24 cellular contexts compared by ENCODE assay signal in the genomic region with DNA sequence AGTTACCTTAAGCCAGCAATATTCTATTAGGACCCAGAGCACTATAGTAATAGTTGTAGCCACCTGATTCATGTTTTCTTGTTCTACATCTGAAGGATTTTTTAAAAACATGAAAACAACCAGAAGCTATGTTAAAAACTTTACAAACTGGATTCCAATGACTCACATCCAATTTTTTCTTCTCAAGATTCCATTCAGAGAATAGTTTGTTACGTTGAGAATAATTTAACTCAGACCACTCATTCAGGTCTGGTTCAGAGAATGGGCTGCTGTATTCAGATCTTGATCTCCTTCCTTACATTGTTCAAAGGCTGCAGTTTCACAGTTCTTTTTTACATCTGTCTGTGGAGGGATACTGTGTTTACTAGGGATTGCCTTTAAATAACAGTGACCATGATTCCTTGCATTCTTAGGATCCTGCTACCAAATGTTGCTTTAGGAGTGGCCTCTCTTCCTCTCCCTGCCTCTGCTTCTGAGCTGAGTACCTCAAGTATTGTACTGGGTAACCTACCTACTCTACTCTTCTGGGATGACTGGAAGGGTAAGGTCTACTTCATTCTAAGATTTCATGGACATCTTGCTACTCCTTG.
"Had no signal": no experiment of that assay in that cellular context is flagged by ENCODE, and none has a peak within 500 bp of the region (broad histone marks: within the 10 kb centered on the region; RNA-seq: fewer than 3 reads in every experiment).

No MANE protein-coding gene starts in this region.

- DNase-seq: activated CD4-positive, alpha-beta memory T cell treated with anti-CD3 and anti-CD28 coated beads, Interleukin-2, amount 10 ng/mL, durations not matched to agents 7 days and 5 days; activated CD4-positive, alpha-beta T cell treated with anti-CD3 and anti-CD28 coated beads for 1 hour; activated CD4-positive, alpha-beta T cell treated with anti-CD3 and anti-CD28 coated beads for 4 hours; activated CD4-positive, alpha-beta T cell treated with anti-CD3 and anti-CD28 coated beads, Interleukin-2, amount 10 ng/mL, durations not matched to agents 7 days and 5 days; activated CD4-positive, alpha-beta T cell treated with anti-CD3 and anti-CD28 coated beads, Interleukin-2, amount 50 U/mL, for 4 hours; activated CD8-positive, alpha-beta memory T cell treated with anti-CD3 and anti-CD28 coated beads, Interleukin-2, amount 50 U/mL, for 48 hours; activated gamma-delta T cell; activated naive CD4-positive, alpha-beta T cell; activated naive CD4-positive, alpha-beta T cell treated with anti-CD3 and anti-CD28 coated beads, Interleukin-2, amount 10 ng/mL, durations not matched to agents 7 days and 5 days; activated naive CD8-positive, alpha-beta T cell treated with anti-CD3 and anti-CD28 coated beads, Interleukin-2, amount 10 ng/mL, durations not matched to agents 7 days and 5 days; activated T-cell treated with anti-CD3 and anti-CD28 coated beads for 4 hours; activated T-cell treated with anti-CD3 and anti-CD28 coated beads, Interleukin-2, amount 50 U/mL, for 24 hours; activated T-cell treated with anti-CD3 and anti-CD28 coated beads, Interleukin-2, amount 50 U/mL, for 72 hours; anterior cingulate cortex; body of pancreas; caudate nucleus; effector CD8-positive, alpha-beta T cell; esophagus squamous epithelium; foreskin melanocyte; heart right ventricle; T-helper 2 cell had no signal

- H3K9me3 Mint-ChIP-seq: activated CD4-positive, alpha-beta T cell treated with anti-CD3 and anti-CD28 coated beads, Interleukin-2, amount 10 ng/mL, durations not matched to agents 7 days and 5 days; activated T-cell treated with anti-CD3 and anti-CD28 coated beads, Interleukin-2, amount 50 U/mL, for 24 hours had no signal

- H3K9me3 ChIP-seq: esophagus squamous epithelium, heart right ventricle had no signal

- H3K36me3 ChIP-seq: esophagus squamous epithelium, gastroesophageal sphincter, heart right ventricle had no signal

- H3K36me3 Mint-ChIP-seq: activated naive CD4-positive, alpha-beta T cell treated with anti-CD3 and anti-CD28 coated beads, Interleukin-2, amount 10 ng/mL, durations not matched to agents 7 days and 5 days; activated naive CD4-positive, alpha-beta T cell treated with anti-CD3 and anti-CD28 coated beads, Interleukin-2, amount 50 U/mL, for 72 hours; activated naive CD8-positive, alpha-beta T cell treated with anti-CD3 and anti-CD28 coated beads, Interleukin-2, amount 10 ng/mL, durations not matched to agents 7 days and 5 days had no signal

- H3K4me1 ChIP-seq: body of pancreas, esophagus squamous epithelium, gastroesophageal sphincter, heart right ventricle had no signal

- H3K27ac Mint-ChIP-seq: activated CD4-positive, alpha-beta memory T cell treated with anti-CD3 and anti-CD28 coated beads, Interleukin-2, amount 10 ng/mL, durations not matched to agents 7 days and 5 days; activated CD4-positive, alpha-beta T cell treated with anti-CD3 and anti-CD28 coated beads, Interleukin-2, amount 10 ng/mL, durations not matched to agents 7 days and 5 days; activated naive CD4-positive, alpha-beta T cell treated with anti-CD3 and anti-CD28 coated beads, Interleukin-2, amount 10 ng/mL, durations not matched to agents 7 days and 5 days; activated naive CD4-positive, alpha-beta T cell treated with anti-CD3 and anti-CD28 coated beads, Interleukin-2, amount 50 U/mL, for 72 hours; activated naive CD8-positive, alpha-beta T cell treated with anti-CD3 and anti-CD28 coated beads, Interleukin-2, amount 10 ng/mL, durations not matched to agents 7 days and 5 days; activated T-cell treated with anti-CD3 and anti-CD28 coated beads, Interleukin-2, amount 50 U/mL, for 24 hours; activated T-cell treated with anti-CD3 and anti-CD28 coated beads, Interleukin-2, amount 50 U/mL, for 72 hours had no signal

- H3K27ac ChIP-seq: body of pancreas, epithelial cell of prostate, esophagus squamous epithelium, gastroesophageal sphincter, heart right ventricle had no signal

- H3K4me3 ChIP-seq: body of pancreas, esophagus squamous epithelium, gastroesophageal sphincter, heart right ventricle had no signal

- H3K4me1 Mint-ChIP-seq: activated CD4-positive, alpha-beta memory T cell treated with anti-CD3 and anti-CD28 coated beads, Interleukin-2, amount 10 ng/mL, durations not matched to agents 7 days and 5 days; activated CD4-positive, alpha-beta T cell treated with anti-CD3 and anti-CD28 coated beads, Interleukin-2, amount 10 ng/mL, durations not matched to agents 7 days and 5 days; activated naive CD4-positive, alpha-beta T cell treated with anti-CD3 and anti-CD28 coated beads, Interleukin-2, amount 10 ng/mL, durations not matched to agents 7 days and 5 days; activated naive CD8-positive, alpha-beta T cell treated with anti-CD3 and anti-CD28 coated beads, Interleukin-2, amount 10 ng/mL, durations not matched to agents 7 days and 5 days had no signal

- H3K27me3 Mint-ChIP-seq: activated CD4-positive, alpha-beta memory T cell treated with anti-CD3 and anti-CD28 coated beads, Interleukin-2, amount 10 ng/mL, durations not matched to agents 7 days and 5 days; activated CD4-positive, alpha-beta T cell treated with anti-CD3 and anti-CD28 coated beads, Interleukin-2, amount 10 ng/mL, durations not matched to agents 7 days and 5 days; activated naive CD4-positive, alpha-beta T cell treated with anti-CD3 and anti-CD28 coated beads, Interleukin-2, amount 10 ng/mL, durations not matched to agents 7 days and 5 days; activated naive CD8-positive, alpha-beta T cell treated with anti-CD3 and anti-CD28 coated beads, Interleukin-2, amount 10 ng/mL, durations not matched to agents 7 days and 5 days; activated T-cell treated with anti-CD3 and anti-CD28 coated beads, Interleukin-2, amount 50 U/mL, for 24 hours had no signal

- H3K4me3 Mint-ChIP-seq: activated CD4-positive, alpha-beta memory T cell treated with anti-CD3 and anti-CD28 coated beads, Interleukin-2, amount 10 ng/mL, durations not matched to agents 7 days and 5 days; activated CD4-positive, alpha-beta T cell treated with anti-CD3 and anti-CD28 coated beads, Interleukin-2, amount 10 ng/mL, durations not matched to agents 7 days and 5 days; activated naive CD4-positive, alpha-beta T cell treated with anti-CD3 and anti-CD28 coated beads, Interleukin-2, amount 10 ng/mL, durations not matched to agents 7 days and 5 days; activated naive CD8-positive, alpha-beta T cell treated with anti-CD3 and anti-CD28 coated beads, Interleukin-2, amount 10 ng/mL, durations not matched to agents 7 days and 5 days; activated T-cell treated with anti-CD3 and anti-CD28 coated beads, Interleukin-2, amount 50 U/mL, for 24 hours; activated T-cell treated with anti-CD3 and anti-CD28 coated beads, Interleukin-2, amount 50 U/mL, for 72 hours had no signal

- H3K27me3 ChIP-seq: body of pancreas, esophagus squamous epithelium, gastroesophageal sphincter, heart right ventricle had no signal

- ATAC-seq: activated naive CD4-positive, alpha-beta T cell treated with anti-CD3 and anti-CD28 coated beads, Interleukin-2, amount 50 U/mL, for 72 hours; activated T-cell treated with anti-CD3 and anti-CD28 coated beads, Interleukin-2, amount 50 U/mL, for 72 hours; body of pancreas; gastroesophageal sphincter; heart right ventricle had no signal
